ENCODE assay signal across 23 cellular contexts in genomic region chr12:117622741-117623140, GRCh38.
DNase-seq lines count a peak whose midpoint lies in the region; ATAC-seq, FAIRE-seq and TF ChIP-seq lines count a peak whose summit lies in the region.
"Had no signal": no experiment of that assay in that cellular context is flagged by ENCODE, and none has a peak within 500 bp of the region (broad histone marks: within the 10 kb centered on the region; RNA-seq: fewer than 3 reads in every experiment).

No MANE protein-coding gene starts in this region.

- FAIRE-seq in frontal cortex (lab: Jason Lieb, UNC) = no peak
- FAIRE-seq: A549, GM12878, GM18507, HTR-8/SVneo, K562 had no signal

- no peaks in the 10 kb centered on the region for H4K20me1 ChIP-seq in PC-3 (ENCODE audit: low read length)

- ATAC-seq in PC-3 (peak; percentile 94), foreskin keratinocyte (peak; percentile 98)
- ATAC-seq: A549, GM12878, K562 had no signal

- H3K27ac ChIP-seq in PC-3 (ENCODE audit: low read length) (peak overlapping the region; percentile 34), foreskin keratinocyte (no peak overlapping the region)
- no peak overlapping the region for H3K27ac ChIP-seq in CD4-positive, alpha-beta memory T cell (ENCODE audit: low read depth, low read length)
- H3K27ac ChIP-seq: 22Rv1, A549 had no signal

- POLR2A ChIA-PET in AG04449 (lab: Yijun Ruan, JAX) = no interaction called here
- POLR2A ChIA-PET in PC-3 (lab: Charles Lee; ENCODE audit: unreplicated experiment) = interaction anchor here (0.5 kb wide), 1 partner anchor 163 kb away, joined by 6 read pairs; no protein-coding TSS in a partner anchor
- POLR2A ChIA-PET in CD4-positive, alpha-beta memory T cell (lab: Charles Lee; ENCODE audit: partially characterized antibody) = no interaction called here

- no peaks in the 10 kb centered on the region for H3K9me3 ChIP-seq in PC-3 (ENCODE audit: low read length)
- H3K9me3 ChIP-seq in CD4-positive, alpha-beta memory T cell (ENCODE audit: control insufficient read depth in 1 of 2, low read length in 2 of 2) = no peaks in the 10 kb centered on the region
- H3K9me3 ChIP-seq: BE2C had no signal

- H3K4me2 ChIP-seq in PC-3 (ENCODE audit: low read length) = peak overlapping the region; percentile 29
- H3K4me2 ChIP-seq: A549 had no signal

- H3K9me3 Mint-ChIP-seq in CD4-positive, alpha-beta memory T cell = peaks cover 4 to 26% (median 10%) of the 10 kb centered on the region in 8 donors

- H3K9me2 ChIP-seq in PC-3 (replicated peaks; ENCODE audit: low read length) = no peaks in the 10 kb centered on the region

- H3K4me3 ChIP-seq in AG04449 (ENCODE audit: low read depth, low read length) = no peak overlapping the region
- no peak overlapping the region for H3K4me3 ChIP-seq in PC-3 (ENCODE audit: low read length)
- H3K4me3 ChIP-seq in CD4-positive, alpha-beta memory T cell (ENCODE audit: low read length in 2 of 2) = no peak overlapping the region
- H3K4me3 ChIP-seq: A549, GM12878, K562 had no signal

- H3K27ac Mint-ChIP-seq in CD4-positive, alpha-beta memory T cell = no peak overlapping the region
- H3K27ac Mint-ChIP-seq: CD4-positive, CD25-positive, alpha-beta regulatory T cell had no signal

- peaks cover 0 to under 1% of the 10 kb centered on the region in 2 donors for H3K27me3 Mint-ChIP-seq in CD4-positive, alpha-beta memory T cell
- H3K27me3 Mint-ChIP-seq: CD4-positive, CD25-positive, alpha-beta regulatory T cell had no signal

- no peaks in the 10 kb centered on the region for H3K4me1 Mint-ChIP-seq in CD4-positive, alpha-beta memory T cell
- H3K4me1 Mint-ChIP-seq: CD4-positive, CD25-positive, alpha-beta regulatory T cell had no signal

- H3K9ac ChIP-seq in PC-3 (ENCODE audit: low read length) = no peak overlapping the region

- BruUV-seq in PC-3 (replicated peaks; lab: Mats Ljungman, UMichigan) = no TSS peak

- peaks cover 15% of the 10 kb centered on the region for H3K4me1 ChIP-seq in PC-3 (ENCODE audit: insufficient read depth, low read length)
- peaks cover 12% of the 10 kb centered on the region for H3K4me1 ChIP-seq in foreskin keratinocyte
- no peaks in the 10 kb centered on the region for H3K4me1 ChIP-seq in CD4-positive, alpha-beta memory T cell (ENCODE audit: insufficient read depth, low read length)
- H3K4me1 ChIP-seq: A549, BE2C had no signal

- H3K27me3 ChIP-seq in PC-3 (ENCODE audit: low read length) (no peaks in the 10 kb centered on the region), foreskin keratinocyte (no peaks in the 10 kb centered on the region)
- no peaks in the 10 kb centered on the region for H3K27me3 ChIP-seq in CD4-positive, alpha-beta memory T cell (ENCODE audit: insufficient read depth, low read length)
- H3K27me3 ChIP-seq: BE2C had no signal

- H2AFZ ChIP-seq in PC-3 (ENCODE audit: low read length) = no peak overlapping the region

- intact Hi-C loops in PC-3 (cut with micrococcal nuclease) = loop anchor here (5.0 kb wide), 1 partner anchor 60 kb away; no protein-coding TSS in a partner anchor
- intact Hi-C loops in CD4-positive, alpha-beta memory T cell (cut with micrococcal nuclease) = no loop called here

- H3F3A ChIP-seq in PC-3 (ENCODE audit: low read length, unreplicated experiment) = no peaks in the 10 kb centered on the region

- DNase-seq in AG04449 (ENCODE audit: low read depth, low spot score) (peak; percentile 9), GM04504 (ENCODE audit: low read depth) (peak; percentile 7), PC-3 (peak; percentile 88), foreskin keratinocyte (peak; percentile 61 to 94), NCI-H345 (lab: John Stamatoyannopoulos, UW) (no peak), activated gamma-delta T cell treated with Interleukin-2 at 50 U/mL for 16 hours (no peak), frontal cortex (ENCODE audit: low spot score in 2 of 2) (no peak)
- DNase-seq in CD4-positive, alpha-beta memory T cell = no peak
- DNase-seq: BE2C; C1 segment of cervical spinal cord; CD4-positive, CD25-positive, alpha-beta regulatory T cell; DMS153; DMS79; GF-D8; GOT3; H7; IMR-90 had no signal

- no peaks in the 10 kb centered on the region for H3K79me2 ChIP-seq in PC-3 (ENCODE audit: low read length)

- CTCF ChIA-PET in AG04449 (lab: Yijun Ruan, JAX) = interaction anchor here (0.9 to 1.2 kb wide), 2 partner anchors 35 to 227 kb away, joined by 3 to 4 read pairs; no protein-coding TSS in a partner anchor
- CTCF ChIA-PET in PC-3 (lab: Charles Lee) = no interaction called here
- CTCF ChIA-PET in CD4-positive, alpha-beta memory T cell (lab: Charles Lee; ENCODE audit: partially characterized antibody) = no interaction called here

- TF ChIP-seq CTCF in AG04449 (IDR thresholded peaks at IDR 0.05; ENCODE audit: insufficient read depth, low read length, missing control alignments) = no peak
- TF ChIP-seq CTCF in PC-3 (conservative IDR thresholded peaks at IDR 0.05; ENCODE audit: low read depth, low read length) = no peak
- TF ChIP-seq CTCF in foreskin keratinocyte (conservative IDR thresholded peaks at IDR 0.05) = no peak

- H3K36me3 Mint-ChIP-seq in CD4-positive, alpha-beta memory T cell = no peaks in the 10 kb centered on the region
- H3K36me3 Mint-ChIP-seq: CD4-positive, CD25-positive, alpha-beta regulatory T cell had no signal

- no peaks in the 10 kb centered on the region for H3K36me3 ChIP-seq in PC-3 (ENCODE audit: low read depth, low read length)
- no peaks in the 10 kb centered on the region for H3K36me3 ChIP-seq in CD4-positive, alpha-beta memory T cell (ENCODE audit: insufficient read depth, low read length)
- H3K36me3 ChIP-seq: BE2C had no signal

- H3K4me3 Mint-ChIP-seq in CD4-positive, alpha-beta memory T cell = no peak overlapping the region
- H3K4me3 Mint-ChIP-seq: CD4-positive, CD25-positive, alpha-beta regulatory T cell had no signal

Comparison
In these comparisons a context has a peak if more than half of its experiments do, and no peak if none do; other contexts are left out.
1. DNase-seq: peak in AG04449 (single experiment), GM04504 (single experiment), PC-3 (single experiment) and foreskin keratinocyte (2 of 2); none in CD4-positive, alpha-beta memory T cell (0 of 5), NCI-H345 (single experiment), activated gamma-delta T cell treated with Interleukin-2 at 50 U/mL for 16 hours (single experiment) and frontal cortex (0 of 2).